In genomic region chr2:231795525-231796327, GRCh38 we compare ENCODE assay signal across 8 cellular contexts. TPM values are rescaled to one million over a fixed set of nuclear protein-coding genes. Genes with fewer than 3 reads are reported as not detected.
DNase-seq lines count a peak whose midpoint lies in the region; ATAC-seq lines count a peak whose summit lies in the region.

No MANE protein-coding gene starts in this region.

- DNase-seq in DMS 273 (lab: John Stamatoyannopoulos, UW; ENCODE audit: unreplicated experiment) (peak; percentile 93), Karpas-422 (peak; percentile 55), adipocyte (ENCODE audit: low read depth) (peak; percentile 62), left lobe of liver (ENCODE audit: low spot score) (peak; percentile 76), GM19240 (ENCODE audit: insufficient read length, low spot score) (no peak), NCI-H1048 (lab: John Stamatoyannopoulos, UW) (no peak)

- H4K20me1 ChIP-seq in Karpas-422 (ENCODE audit: insufficient read depth, low read depth, low read length) = peaks cover 9% of the 10 kb centered on the region; the same call in 1 of the 2 replicates

- no peak overlapping the region for H3K27ac ChIP-seq in Karpas-422 (ENCODE audit: low read length)

- ATAC-seq in left lobe of liver (peak; percentile 78), GM18502 (IDR thresholded peaks at IDR 0.05; ENCODE audit: poor library complexity, unreplicated experiment) (no peak), HG02798 (IDR thresholded peaks at IDR 0.05; ENCODE audit: poor library complexity, unreplicated experiment) (no peak)

- H3K4me1 ChIP-seq in Karpas-422 (ENCODE audit: low read length) = no peaks in the 10 kb centered on the region
- H3K4me1 ChIP-seq in adipocyte (ENCODE audit: control insufficient read depth, insufficient read depth, low read length) = peaks cover 10% of the 10 kb centered on the region

- H3K4me3 ChIP-seq in Karpas-422 (ENCODE audit: low read length) (no peak overlapping the region), adipocyte (ENCODE audit: low read length) (no peak overlapping the region)

- H3K27me3 ChIP-seq in Karpas-422 (ENCODE audit: low read length) (no peaks in the 10 kb centered on the region), adipocyte (replicated peaks; ENCODE audit: control insufficient read depth, insufficient read depth, low read length) (no peaks in the 10 kb centered on the region)

- no peak overlapping the region for H2AFZ ChIP-seq in Karpas-422 (ENCODE audit: low read length)

- H3K9me2 ChIP-seq in Karpas-422 (replicated peaks; ENCODE audit: insufficient read depth, low read length) = no peaks in the 10 kb centered on the region

- H3K4me2 ChIP-seq in Karpas-422 (ENCODE audit: low read depth, low read length, poor library complexity, severe bottlenecking) = no peak overlapping the region

- H3K9ac ChIP-seq in Karpas-422 (ENCODE audit: low read length) = no peak overlapping the region
- no peak overlapping the region for H3K9ac ChIP-seq in adipocyte (ENCODE audit: low read length)

- peaks cover 56% of the 10 kb centered on the region; the same call in 1 of the 2 replicates for H3K36me3 ChIP-seq in Karpas-422 (ENCODE audit: insufficient read depth, low read length)
- peaks cover 61% of the 10 kb centered on the region for H3K36me3 ChIP-seq in adipocyte (ENCODE audit: control insufficient read depth, insufficient read depth, low read length, severe bottlenecking)

- H3K9me3 ChIP-seq in Karpas-422 (ENCODE audit: low read length) = no peaks in the 10 kb centered on the region
- no peaks in the 10 kb centered on the region for H3K9me3 ChIP-seq in adipocyte (ENCODE audit: control insufficient read depth, low read length)

- H3K79me2 ChIP-seq in Karpas-422 (ENCODE audit: low read length) = peaks cover 64% of the 10 kb centered on the region

RNA-seq across cellular contexts. Expression of gene COPS7B, which starts 9.5 kb away (rescaled TPM):
- 40.4 and 67.6 TPM in 2 replicates for total RNA-seq in Karpas-422 (2014; rRNA removed; shearing (Covaris generic); ENCODE audit: low replicate concordance)
- total RNA-seq in left lobe of liver = 12.7 TPM

RNA-seq across cellular contexts. Expression of gene PDE6D, which starts 14.6 kb away (rescaled TPM):
- total RNA-seq in Karpas-422 (2014; rRNA removed; shearing (Covaris generic); ENCODE audit: low replicate concordance) = 67.2 and 87.8 TPM in 2 replicates
- total RNA-seq in left lobe of liver = 7.5 TPM

Comparison
In these comparisons a context has a peak if more than half of its experiments do, and no peak if none do; other contexts are left out.
1. DNase-seq: peak in DMS 273 (single experiment), Karpas-422 (single experiment), adipocyte (single experiment) and left lobe of liver (single experiment); none in GM19240 (single experiment) and NCI-H1048 (single experiment).